In genomic region chr17:36947922-36948716, GRCh38 we compare ENCODE assay signal across 8 cellular contexts. TPM values are rescaled to one million over a fixed set of nuclear protein-coding genes. Genes with fewer than 3 reads are reported as not detected.
DNase-seq lines count a peak whose midpoint lies in the region; ATAC-seq, FAIRE-seq and TF ChIP-seq lines count a peak whose summit lies in the region.

No MANE protein-coding gene starts in this region.

- H3K36me3 Mint-ChIP-seq in T-helper 2 cell treated with Interferon-gamma antibody and Interleukin-4, amounts not matched to agents 5 μg/mL and 100 μg/mL, for 36 hours (ENCODE audit: low read depth) = peaks cover 35% of the 10 kb centered on the region
- peaks cover 11% of the 10 kb centered on the region for H3K36me3 Mint-ChIP-seq in chondrocyte (ENCODE audit: low read depth)

- no peaks in the 10 kb centered on the region for H3K36me3 ChIP-seq in mucosa of descending colon (ENCODE audit: low read depth)

- peak overlapping the region; percentile 78 for H3K4me3 ChIP-seq in mucosa of descending colon

- peaks cover 43% of the 10 kb centered on the region for H3K4me1 Mint-ChIP-seq in T-helper 2 cell treated with Interferon-gamma antibody and Interleukin-4, amounts not matched to agents 5 μg/mL and 100 μg/mL, for 36 hours (ENCODE audit: low read depth)
- peaks cover 32% of the 10 kb centered on the region for H3K4me1 Mint-ChIP-seq in chondrocyte (ENCODE audit: low read depth)

- H3K27me3 Mint-ChIP-seq in T-helper 2 cell treated with Interferon-gamma antibody and Interleukin-4, amounts not matched to agents 5 μg/mL and 100 μg/mL, for 36 hours (ENCODE audit: low read depth) = peaks cover 47% of the 10 kb centered on the region
- peaks cover 39% of the 10 kb centered on the region for H3K27me3 Mint-ChIP-seq in chondrocyte (ENCODE audit: low read depth)

- H3K9me3 ChIP-seq in mucosa of descending colon = no peaks in the 10 kb centered on the region

- intact Hi-C loops in mucosa of descending colon (cut with DNase I, micrococcal nuclease) = no loop called here

- peak overlapping the region; percentile 96 for H3K27ac Mint-ChIP-seq in T-helper 2 cell treated with Interferon-gamma antibody and Interleukin-4, amounts not matched to agents 5 μg/mL and 100 μg/mL, for 36 hours
- H3K27ac Mint-ChIP-seq in chondrocyte (ENCODE audit: unreplicated experiment) = peak overlapping the region; percentile 98

- DNase-seq in T-helper 2 cell treated with Interferon-gamma antibody and Interleukin-4, amounts not matched to agents 5 μg/mL and 100 μg/mL, for 36 hours (ENCODE audit: low spot score) = no peak
- no peak for DNase-seq in T-helper 2 cell
- peak; percentile 77 for DNase-seq in NCI-H1694 treated with DMSO at 0.1 percent for 48 hours (lab: John Stamatoyannopoulos, UW)
- DNase-seq in chondrocyte (ENCODE audit: low spot score) = no peak
- DNase-seq in mucosa of descending colon = no peak
- DNase-seq in germinal center (ENCODE audit: low spot score) = no peak
- no peak for DNase-seq in urothelium cell line (ENCODE audit: low spot score)

- H3K4me3 Mint-ChIP-seq in T-helper 2 cell treated with Interferon-gamma antibody and Interleukin-4, amounts not matched to agents 5 μg/mL and 100 μg/mL, for 36 hours = peak overlapping the region; percentile 91
- H3K4me3 Mint-ChIP-seq in chondrocyte (ENCODE audit: unreplicated experiment) = peak overlapping the region; percentile 95

- peaks cover 8% of the 10 kb centered on the region for H3K4me1 ChIP-seq in mucosa of descending colon (ENCODE audit: low read depth)

- ATAC-seq in mucosa of descending colon (peak; percentile 63), HG02973 (IDR thresholded peaks at IDR 0.05; ENCODE audit: unreplicated experiment) (no peak)

- no peak for FAIRE-seq in urothelium cell line (lab: Jason Lieb, UNC)

- H3K9me3 Mint-ChIP-seq in T-helper 2 cell treated with Interferon-gamma antibody and Interleukin-4, amounts not matched to agents 5 μg/mL and 100 μg/mL, for 36 hours = no peaks in the 10 kb centered on the region
- no peaks in the 10 kb centered on the region for H3K9me3 Mint-ChIP-seq in chondrocyte (ENCODE audit: low read depth)

- peak; percentile 16 for TF ChIP-seq CTCF in chondrocyte (IDR thresholded peaks at IDR 0.05)
- no peak for TF ChIP-seq CTCF in mucosa of descending colon (IDR thresholded peaks at IDR 0.05)

RNA-seq across cellular contexts. Expression of gene AATF, which starts 0.6 kb away (rescaled TPM):
- total RNA-seq in chondrocyte (32.5 to 38.5 TPM (median 34.0 TPM) in 3 replicates), mucosa of descending colon (10 to 100 TPM; 35.6 to 47.2 (median 37.9) TPM)

RNA-seq across cellular contexts. Expression of gene LHX1, which starts 10.8 kb away (rescaled TPM):
- total RNA-seq in chondrocyte (not detected in 3 replicates), mucosa of descending colon (not detected)
